Comparison of ENCODE assay signal across 2 cellular contexts in the genomic region with DNA sequence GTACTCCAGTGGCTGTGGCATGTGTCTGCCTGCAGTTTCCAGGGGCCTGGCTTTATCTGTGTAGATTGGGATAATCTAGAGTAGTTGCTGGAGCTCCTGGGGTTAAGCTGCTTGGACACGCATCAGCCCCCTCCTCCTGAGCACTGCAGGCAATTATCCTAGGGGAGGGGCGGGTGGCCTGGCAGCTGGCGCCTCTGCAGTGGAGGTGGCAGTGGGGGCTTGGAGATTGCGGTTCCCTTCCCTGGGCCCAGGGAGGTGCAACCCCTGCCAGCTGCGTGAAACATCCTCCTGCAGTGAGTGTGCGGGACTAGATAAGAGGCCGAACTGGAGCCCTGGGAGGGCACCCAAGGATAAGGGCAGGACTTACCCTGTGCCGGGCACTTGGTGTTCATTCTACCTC.
TF ChIP-seq lines count a peak whose summit lies in the region.

No MANE protein-coding gene starts in this region.

TF ChIP-seq in SK-N-SH, 30 proteins besides CTCF, POLR2A, EP300 and RAD21 (continued from another document):
- TF ChIP-seq PBX3 (IDR thresholded peaks at IDR 0.05) (no peak), TEAD4 (IDR thresholded peaks at IDR 0.05; ENCODE audit: borderline replicate concordance, insufficient read depth) (no peak)

TF ChIP-seq in SK-N-SH treated with all-trans-retinoic acid at 6 μM for 48 hours, 23 proteins besides CTCF, POLR2A, EP300 and RAD21 (continued from another document):
- no peak for TF ChIP-seq ARNTL (CRISPR knock-in tag; IDR thresholded peaks at IDR 0.05; ENCODE audit: borderline replicate concordance, low read depth)
TF ChIP-seq in SK-N-SH treated with all-trans-retinoic acid at 6 μM for 48 hours: peak in this region for 0.
